Comparison of ENCODE assay signal across 25 cellular contexts in genomic region chr17:39647242-39647641, GRCh38. TPM values are rescaled to one million over a fixed set of nuclear protein-coding genes. Genes with fewer than 3 reads are reported as not detected.
A peak's percentile ranks its signal among the peaks of the same experiment; 100 is the strongest.
DNase-seq lines count a peak whose midpoint lies in the region; ATAC-seq, FAIRE-seq and TF ChIP-seq lines count a peak whose summit lies in the region.
"Had no signal": no experiment of that assay in that cellular context is flagged by ENCODE, and none has a peak within 500 bp of the region (broad histone marks: within the 10 kb centered on the region; RNA-seq: fewer than 3 reads in every experiment).

No MANE protein-coding gene starts in this region.

- H3K27ac ChIP-seq in K562 (ENCODE audit: extremely low read depth, low read depth, low read length) (0 out of 3 replicates have a peak overlapping the region, but pooled peaks have one; percentile 20), PC-3 (ENCODE audit: low read length) (no peak overlapping the region)
- H3K27ac ChIP-seq: BLaER1 had no signal

- ATAC-seq in activated naive CD8-positive, alpha-beta T cell treated with anti-CD3 and anti-CD28 coated beads, Interleukin-2, amount 50 U/mL, for 24 hours, result no peak
- ATAC-seq in K562 (peak; percentile 46), PC-3 (no peak)
- ATAC-seq in activated naive CD4-positive, alpha-beta T cell treated with anti-CD3 and anti-CD28 coated beads, Interleukin-2, amount 50 U/mL, for 72 hours, result no peak
- ATAC-seq: GM12878, HepG2 had no signal

- H3K4me2 ChIP-seq in K562 (ENCODE audit: insufficient read depth, low read length), result peak overlapping the region; percentile 6; the same call in 1 of the 2 replicates
- H3K4me2 ChIP-seq in PC-3 (ENCODE audit: low read length), result no peak overlapping the region
- H3K4me2 ChIP-seq: BLaER1 had no signal

- H3K27me3 ChIP-seq in K562 (ENCODE audit: control insufficient read depth in 2 of 2, insufficient read depth in 2 of 2, low read length in 2 of 2) (no peaks in the 10 kb centered on the region), PC-3 (ENCODE audit: low read length) (no peaks in the 10 kb centered on the region)
- H3K27me3 ChIP-seq: BLaER1 had no signal

- no peak for DNase-seq in activated naive CD8-positive, alpha-beta T cell treated with anti-CD3 and anti-CD28 coated beads, Interleukin-2, amount 50 U/mL, for 24 hours
- DNase-seq in Calu3 (peak; percentile 70), K562 (ENCODE audit: extremely low read depth in 1 of 4, low spot score in 3 of 4) (peak; percentile 53 to 70 (median 64)), SK-N-DZ (ENCODE audit: low spot score) (no peak), PC-3 (no peak)
- no peak for DNase-seq in activated naive CD4-positive, alpha-beta T cell treated with anti-CD3 and anti-CD28 coated beads, Interleukin-2, amount 50 U/mL, for 72 hours (ENCODE audit: low spot score in 2 of 2)
- DNase-seq: 8988T; CD4-positive, alpha-beta memory T cell; DMS 273 treated with DMSO at 0.1 percent for 48 hours; DMS53; DND-41; EL had no signal

- no peaks in the 10 kb centered on the region for H3F3A ChIP-seq in PC-3 (ENCODE audit: low read length, unreplicated experiment)

- 40% methylated on average over 5 of the region's 5 CpGs for WGBS in K562 (ENCODE audit: insufficient coverage, low coverage, missing lambda C conversion rate)

- H3K9ac ChIP-seq in K562 (ENCODE audit: insufficient read depth in 1 of 2, low read depth in 2 of 2, low read length in 2 of 2) (peak overlapping the region in 1 of 2 experiments; percentile 84; a peak in 2 of 4 replicates), PC-3 (ENCODE audit: low read length) (no peak overlapping the region)
- H3K9ac ChIP-seq: BLaER1 had no signal

- H3K36me3 ChIP-seq in K562 (ENCODE audit: control insufficient read depth, insufficient read depth, low read length) (peaks cover 3% of the 10 kb centered on the region; the same call in 1 of the 3 replicates), PC-3 (ENCODE audit: low read depth, low read length) (no peaks in the 10 kb centered on the region)
- H3K36me3 ChIP-seq: HAP-1 had no signal

- TF ChIP-seq RAD21 in K562 (CRISPR knock-in tag; conservative IDR thresholded peaks at IDR 0.05 in 1 of 2, IDR thresholded peaks at IDR 0.05 in 1 of 2), result no peak

- H3K9me3 ChIP-seq in K562 (replicated peaks; ENCODE audit: control insufficient read depth, insufficient read depth, low read depth, low read length), result no peaks in the 10 kb centered on the region
- no peaks in the 10 kb centered on the region for H3K9me3 ChIP-seq in PC-3 (ENCODE audit: low read length)
- H3K9me3 ChIP-seq: BLaER1, HAP-1 had no signal

- H3K79me2 ChIP-seq in K562 (ENCODE audit: control insufficient read depth, insufficient read depth, low read length) (peaks cover 72% of the 10 kb centered on the region), PC-3 (ENCODE audit: low read length) (peaks cover 21% of the 10 kb centered on the region; the same call in 1 of the 2 replicates)

- H3K9me1 ChIP-seq in K562 (ENCODE audit: control insufficient read depth, insufficient read depth, low read length), result no peaks in the 10 kb centered on the region

- H2AFZ ChIP-seq in K562 (ENCODE audit: low read depth, low read length), result no peak overlapping the region
- no peak overlapping the region for H2AFZ ChIP-seq in PC-3 (ENCODE audit: low read length)

- no peaks in the 10 kb centered on the region for H3K36me3 Mint-ChIP-seq in activated naive CD8-positive, alpha-beta T cell
- peaks cover 5% of the 10 kb centered on the region for H3K36me3 Mint-ChIP-seq in activated naive CD8-positive, alpha-beta T cell treated with anti-CD3 and anti-CD28 coated beads, Interleukin-2, amount 50 U/mL, for 24 hours (ENCODE audit: low read depth)
- H3K36me3 Mint-ChIP-seq in Calu3 (ENCODE audit: insufficient read depth, unreplicated experiment), result peaks cover 23% of the 10 kb centered on the region
- no peaks in the 10 kb centered on the region for H3K36me3 Mint-ChIP-seq in activated naive CD4-positive, alpha-beta T cell treated with anti-CD3 and anti-CD28 coated beads, Interleukin-2, amount 50 U/mL, for 72 hours

- TF ChIP-seq EP300 in K562 (IDR thresholded peaks at IDR 0.05; ENCODE audit: low read length), result no peak

- no peak for TF ChIP-seq POLR2A in K562 (conservative IDR thresholded peaks at IDR 0.05)

- no TSS peak for BruUV-seq in Calu3 (replicated peaks; lab: Mats Ljungman, UMichigan)
- no TSS peak for BruUV-seq in K562 (replicated peaks; lab: Mats Ljungman, UMichigan)
- no TSS peak for BruUV-seq in PC-3 (replicated peaks; lab: Mats Ljungman, UMichigan)

- H3K4me3 ChIP-seq in K562 (no peak overlapping the region), PC-3 (ENCODE audit: low read length) (no peak overlapping the region)
- H3K4me3 ChIP-seq: BLaER1, GM12878, HAP-1 had no signal

- no peak for TF ChIP-seq CTCF in Calu3 (IDR thresholded peaks at IDR 0.05; ENCODE audit: unreplicated experiment)
- TF ChIP-seq CTCF in K562 (IDR thresholded peaks at IDR 0.05 in 2 of 3, conservative IDR thresholded peaks at IDR 0.05 in 1 of 3; ENCODE audit: insufficient read depth in 2 of 3, low read depth in 1 of 3, low read length in 3 of 3), result no peak
- TF ChIP-seq CTCF in PC-3 (conservative IDR thresholded peaks at IDR 0.05; ENCODE audit: low read depth, low read length), result no peak

- CTCF ChIA-PET in Calu3 (lab: Charles Lee) (interaction anchor here (0.6 to 161.2 kb wide), 20 partner anchors 27 to 1305 kb away, joined by 3 to 42089 read pairs (median 4); partner anchors contain the start of genes CSF3, ERBB2, GRB7 and GSDMA), K562 (lab: Yijun Ruan, JAX; ENCODE audit: low intra/inter-chr PET ratio) (no interaction called here), PC-3 (lab: Charles Lee) (no interaction called here)

- intact Hi-C loops in Calu3 (cut with micrococcal nuclease; ENCODE audit: unreplicated experiment) (no loop called here), K562 (cut with micrococcal nuclease) (no loop called here), PC-3 (cut with micrococcal nuclease) (no loop called here)

- H3K27me3 Mint-ChIP-seq in activated naive CD8-positive, alpha-beta T cell, result no peaks in the 10 kb centered on the region
- H3K27me3 Mint-ChIP-seq in activated naive CD8-positive, alpha-beta T cell treated with anti-CD3 and anti-CD28 coated beads, Interleukin-2, amount 50 U/mL, for 24 hours, result no peaks in the 10 kb centered on the region
- no peaks in the 10 kb centered on the region for H3K27me3 Mint-ChIP-seq in Calu3 (ENCODE audit: unreplicated experiment)
- H3K27me3 Mint-ChIP-seq: CD4-positive, alpha-beta memory T cell; IgD-negative memory B cell had no signal

- H4K20me1 ChIP-seq in K562 (replicated peaks; ENCODE audit: control insufficient read depth, insufficient read depth, low read length) (peaks cover 13% of the 10 kb centered on the region), PC-3 (ENCODE audit: low read length) (no peaks in the 10 kb centered on the region)

- H3K4me3 Mint-ChIP-seq in activated naive CD8-positive, alpha-beta T cell, result no peak overlapping the region
- no peak overlapping the region for H3K4me3 Mint-ChIP-seq in activated naive CD8-positive, alpha-beta T cell treated with anti-CD3 and anti-CD28 coated beads, Interleukin-2, amount 50 U/mL, for 24 hours
- no peak overlapping the region for H3K4me3 Mint-ChIP-seq in Calu3 (ENCODE audit: low read depth, unreplicated experiment)
- H3K4me3 Mint-ChIP-seq: CD14-positive monocyte; CD4-positive, alpha-beta memory T cell had no signal

- peaks cover 60% of the 10 kb centered on the region for H3K4me1 Mint-ChIP-seq in activated naive CD8-positive, alpha-beta T cell (ENCODE audit: low read depth)
- H3K4me1 Mint-ChIP-seq in activated naive CD8-positive, alpha-beta T cell treated with anti-CD3 and anti-CD28 coated beads, Interleukin-2, amount 50 U/mL, for 24 hours, result peaks cover 41% of the 10 kb centered on the region
- peaks cover 33% of the 10 kb centered on the region for H3K4me1 Mint-ChIP-seq in Calu3 (ENCODE audit: low read depth, unreplicated experiment)

- no peaks in the 10 kb centered on the region for H3K9me3 Mint-ChIP-seq in activated naive CD8-positive, alpha-beta T cell (ENCODE audit: low read depth)
- no peaks in the 10 kb centered on the region for H3K9me3 Mint-ChIP-seq in activated naive CD8-positive, alpha-beta T cell treated with anti-CD3 and anti-CD28 coated beads, Interleukin-2, amount 50 U/mL, for 24 hours
- no peaks in the 10 kb centered on the region for H3K9me3 Mint-ChIP-seq in Calu3 (ENCODE audit: low read depth, unreplicated experiment)
- H3K9me3 Mint-ChIP-seq in activated naive CD4-positive, alpha-beta T cell treated with anti-CD3 and anti-CD28 coated beads, Interleukin-2, amount 50 U/mL, for 72 hours, result no peaks in the 10 kb centered on the region
- H3K9me3 Mint-ChIP-seq: IgD-negative memory B cell had no signal

- in situ Hi-C loops in K562 (cut with MboI), result no loop called here

- H3K4me1 ChIP-seq in K562 (replicated peaks in 1 of 2; ENCODE audit: control insufficient read depth in 2 of 2, insufficient read depth in 2 of 2, low read length in 2 of 2) (peaks cover 55 to 65% of the 10 kb centered on the region in 2 experiments), PC-3 (ENCODE audit: insufficient read depth, low read length) (0 out of 2 replicates have a peak, but pooled peaks cover 4% of the 10 kb centered on the region)

- peak; percentile 29 for FAIRE-seq in K562 (lab: Jason Lieb, UNC)
- FAIRE-seq: GM12878, GM19239, HepG2, HTR-8/SVneo had no signal

- H3K27ac Mint-ChIP-seq in activated naive CD8-positive, alpha-beta T cell, result peak overlapping the region; percentile 50
- H3K27ac Mint-ChIP-seq in activated naive CD8-positive, alpha-beta T cell treated with anti-CD3 and anti-CD28 coated beads, Interleukin-2, amount 50 U/mL, for 24 hours, result no peak overlapping the region
- H3K27ac Mint-ChIP-seq in Calu3 (ENCODE audit: unreplicated experiment), result no peak overlapping the region
- H3K27ac Mint-ChIP-seq in activated naive CD4-positive, alpha-beta T cell treated with anti-CD3 and anti-CD28 coated beads, Interleukin-2, amount 50 U/mL, for 72 hours, result no peak overlapping the region
- H3K27ac Mint-ChIP-seq: CD14-positive monocyte, IgD-negative memory B cell had no signal

- POLR2A ChIA-PET in K562 (lab: Yijun Ruan, JAX) (interaction anchor here (1.0 to 1.4 kb wide), 2 partner anchors 9 to 16 kb away, joined by 3 to 9 read pairs; no protein-coding TSS in a partner anchor), PC-3 (lab: Charles Lee; ENCODE audit: unreplicated experiment) (no interaction called here)

- no peaks in the 10 kb centered on the region for H3K9me2 ChIP-seq in PC-3 (replicated peaks; ENCODE audit: low read length)

RNA-seq across cellular contexts. Expression of gene STARD3, which starts 10.3 kb away (rescaled TPM):
- total RNA-seq in Calu3 (2022) (2,579 and 2,697 TPM in 2 replicates), K562 (2014; rRNA removed) (41.1 and 46.0 TPM in 2 replicates), K562 (2014; rRNA removed; fragmentation: Illumina TruSeq; extraction: Trizol) (18.6 and 22.0 TPM in 2 replicates), K562 (2015; rRNA removed; fragmentation: Illumina TruSeq; extraction: Trizol) (31.6 and 32.1 TPM in 2 replicates), K562 (2021) (60.2 and 69.3 TPM in 2 replicates), PC-3 (2014; rRNA removed) (30.5 and 56.4 TPM in 2 replicates)
- total RNA-seq in K562 (2011; cell fraction: chromatin; rRNA removed; ENCODE audit: low replicate concordance), result 89.9 and 212 TPM in 2 replicates
- 162 and 190 TPM in 2 replicates for total RNA-seq in K562 (2011; cell fraction: nucleolus; rRNA removed)
- 132 TPM in 2 replicates for total RNA-seq in K562 (2011; cell fraction: nucleoplasm; rRNA removed)
- polyA plus RNA-seq in K562 (2011; rRNA removed) (64.4 and 64.9 TPM in 2 replicates), K562 (2014; fragmentation: Illumina TruSeq; extraction: Trizol) (51.1 and 62.4 TPM in 2 replicates), K562 (2014; fragmentation: Nextera tagmentation; extraction: Ambion mirVana) (1 to 10 TPM in 1 of 2 experiments, under 1 TPM in 1; 0.63 to 1.9 TPM), K562 (2014; rRNA removed) (79.9 and 87.0 TPM in 2 replicates)
- 45.8 and 114 TPM in 2 replicates for polyA plus RNA-seq in K562 (2011; cell fraction: cytosol; rRNA removed)
- polyA plus RNA-seq in K562 (2011; cell fraction: nucleus; rRNA removed), result 254 and 418 TPM in 2 replicates
- 58.5 and 83.7 TPM in 2 replicates for polyA plus RNA-seq in K562 (2012)
- polyA minus RNA-seq in K562 (2011; rRNA and poly(A)+ RNA removed), result 27.4 and 54.1 TPM in 2 replicates
- polyA minus RNA-seq in K562 (2011; cell fraction: cytosol; rRNA and poly(A)+ RNA removed), result 25.1 and 39.6 TPM in 2 replicates
- 62.2 and 85.6 TPM in 2 replicates for polyA minus RNA-seq in K562 (2011; cell fraction: nucleus; rRNA and poly(A)+ RNA removed)
- total RNA-seq in activated naive CD4-positive, alpha-beta T cell treated with anti-CD3 and anti-CD28 coated beads, Interleukin-2, amount 50 U/mL, for 72 hours, result 10 to 100 TPM; 62.7 to 80.6 TPM
- polyA plus RNA-seq in SK-N-DZ (2014; cell fraction: cytosol; rRNA removed), result 43.9 and 56.0 TPM in 2 replicates
- 112 and 125 TPM in 2 replicates for polyA plus RNA-seq in SK-N-DZ (2014; cell fraction: nucleus; rRNA removed)

RNA-seq across cellular contexts. Expression of gene TCAP, which starts 17.9 kb away (rescaled TPM):
- total RNA-seq in Calu3 (2022), result 51.5 and 61.1 TPM in 2 replicates
- total RNA-seq in K562 (2011; cell fraction: chromatin; rRNA removed; ENCODE audit: low replicate concordance), result 3.6 and 11.8 TPM in 2 replicates
- 6.8 and 7.2 TPM in 2 replicates for total RNA-seq in K562 (2011; cell fraction: nucleolus; rRNA removed)
- 5.1 and 6.0 TPM in 2 replicates for total RNA-seq in K562 (2011; cell fraction: nucleoplasm; rRNA removed)
- 0.82 and 1.2 TPM in 2 replicates for total RNA-seq in K562 (2014; rRNA removed)
- total RNA-seq in K562 (2014; rRNA removed; fragmentation: Illumina TruSeq; extraction: Trizol), result 0.29 and 0.33 TPM in 2 replicates
- total RNA-seq in K562 (2015; rRNA removed; fragmentation: Illumina TruSeq; extraction: Trizol), result 0.98 and 1.4 TPM in 2 replicates
- 1.1 and 1.4 TPM in 2 replicates for total RNA-seq in K562 (2021)
- 0.58 and 0.67 TPM in 2 replicates for polyA plus RNA-seq in K562 (2011; rRNA removed)
- 0.34 and 0.92 TPM in 2 replicates for polyA plus RNA-seq in K562 (2011; cell fraction: cytosol; rRNA removed)
- 3.7 and 7.7 TPM in 2 replicates for polyA plus RNA-seq in K562 (2011; cell fraction: nucleus; rRNA removed)
- polyA plus RNA-seq in K562 (2012), result 1.4 and 3.2 TPM in 2 replicates
- polyA plus RNA-seq in K562 (2014; fragmentation: Illumina TruSeq; extraction: Trizol), result 0.65 and 0.73 TPM in 2 replicates
- not detected for polyA plus RNA-seq in K562 (2014; fragmentation: Nextera tagmentation; extraction: Ambion mirVana)
- polyA plus RNA-seq in K562 (2014; rRNA removed), result 0.86 and 1.4 TPM in 2 replicates
- 0.33 and 0.53 TPM in 2 replicates for polyA minus RNA-seq in K562 (2011; rRNA and poly(A)+ RNA removed)
- polyA minus RNA-seq in K562 (2011; cell fraction: cytosol; rRNA and poly(A)+ RNA removed), result not detected in 2 replicates
- 1.6 and 2.2 TPM in 2 replicates for polyA minus RNA-seq in K562 (2011; cell fraction: nucleus; rRNA and poly(A)+ RNA removed)
- total RNA-seq in activated naive CD4-positive, alpha-beta T cell treated with anti-CD3 and anti-CD28 coated beads, Interleukin-2, amount 50 U/mL, for 72 hours, result 1 to 10 TPM; 2.3 to 3.0 TPM
- polyA plus RNA-seq in SK-N-DZ (2014; cell fraction: cytosol; rRNA removed), result 0.58 and 1.0 TPM in 2 replicates
- polyA plus RNA-seq in SK-N-DZ (2014; cell fraction: nucleus; rRNA removed), result 7.8 and 8.8 TPM in 2 replicates
- 0.12 and 0.51 TPM in 2 replicates for total RNA-seq in PC-3 (2014; rRNA removed)
- polyA plus RNA-seq: CD14-positive monocyte, IgD-negative memory B cell had no signal

RNA-seq across cellular contexts. Expression of gene PPP1R1B, which starts 20.5 kb away (rescaled TPM):
- total RNA-seq in Calu3 (2022) (8.3 and 11.1 TPM in 2 replicates), K562 (2014; rRNA removed) (not detected in 2 replicates), K562 (2014; rRNA removed; fragmentation: Illumina TruSeq; extraction: Trizol) (0.07 TPM in 1 of 2 replicates, not detected in the other), K562 (2015; rRNA removed; fragmentation: Illumina TruSeq; extraction: Trizol) (not detected in 2 replicates), K562 (2021) (0.18 TPM in 1 of 2 replicates, not detected in the other), PC-3 (2014; rRNA removed) (2.9 and 3.1 TPM in 2 replicates)
- total RNA-seq in K562 (2011; cell fraction: chromatin; rRNA removed; ENCODE audit: low replicate concordance), result not detected in 2 replicates
- total RNA-seq in K562 (2011; cell fraction: nucleolus; rRNA removed), result not detected in 2 replicates
- total RNA-seq in K562 (2011; cell fraction: nucleoplasm; rRNA removed), result not detected in 2 replicates
- polyA plus RNA-seq in K562 (2011; rRNA removed) (0.10 TPM in 1 of 2 replicates, not detected in the other), K562 (2014; fragmentation: Illumina TruSeq; extraction: Trizol) (0.10 TPM in 1 of 2 replicates, not detected in the other), K562 (2014; fragmentation: Nextera tagmentation; extraction: Ambion mirVana) (under 1 TPM in 1 of 2 experiments, not detected in 1; 0.07 TPM), K562 (2014; rRNA removed) (not detected in 2 replicates)
- polyA plus RNA-seq in K562 (2011; cell fraction: cytosol; rRNA removed), result 0.15 TPM in 1 of 2 replicates, not detected in the other
- polyA plus RNA-seq in K562 (2011; cell fraction: nucleus; rRNA removed), result 0.07 TPM in 1 of 2 replicates, not detected in the other
- 0.06 and 0.14 TPM in 2 replicates for polyA plus RNA-seq in K562 (2012)
- polyA minus RNA-seq in K562 (2011; rRNA and poly(A)+ RNA removed), result not detected in 2 replicates
- not detected in 2 replicates for polyA minus RNA-seq in K562 (2011; cell fraction: cytosol; rRNA and poly(A)+ RNA removed)
- polyA minus RNA-seq in K562 (2011; cell fraction: nucleus; rRNA and poly(A)+ RNA removed), result not detected in 2 replicates
- under 1 TPM in 1 of 2 donors, not detected in 1; 0.16 TPM for total RNA-seq in activated naive CD4-positive, alpha-beta T cell treated with anti-CD3 and anti-CD28 coated beads, Interleukin-2, amount 50 U/mL, for 72 hours
- polyA plus RNA-seq in SK-N-DZ (2014; cell fraction: cytosol; rRNA removed), result not detected in 2 replicates
- polyA plus RNA-seq in SK-N-DZ (2014; cell fraction: nucleus; rRNA removed), result not detected in 2 replicates
- total RNA-seq: CD4-positive, alpha-beta memory T cell; GM12878; H4; HepG2 had no signal
- polyA plus RNA-seq: AG04450; CD14-positive monocyte; CD4-positive, alpha-beta memory T cell; IgD-negative memory B cell had no signal

RNA-seq across cellular contexts. Expression of gene PNMT, which starts 21.0 kb away (rescaled TPM):
- 1.3 and 3.2 TPM in 2 replicates for total RNA-seq in Calu3 (2022)
- 0.81 and 8.9 TPM in 2 replicates for total RNA-seq in K562 (2011; cell fraction: chromatin; rRNA removed; ENCODE audit: low replicate concordance)
- total RNA-seq in K562 (2011; cell fraction: nucleolus; rRNA removed), result 7.3 and 7.9 TPM in 2 replicates
- total RNA-seq in K562 (2011; cell fraction: nucleoplasm; rRNA removed), result 6.0 and 8.4 TPM in 2 replicates
- total RNA-seq in K562 (2014; rRNA removed), result 15.8 and 18.1 TPM in 2 replicates
- total RNA-seq in K562 (2014; rRNA removed; fragmentation: Illumina TruSeq; extraction: Trizol), result 2.0 and 3.0 TPM in 2 replicates
- total RNA-seq in K562 (2015; rRNA removed; fragmentation: Illumina TruSeq; extraction: Trizol), result 9.0 and 9.6 TPM in 2 replicates
- total RNA-seq in K562 (2021), result 17.2 and 17.4 TPM in 2 replicates
- polyA plus RNA-seq in K562 (2011; rRNA removed), result 3.3 and 5.8 TPM in 2 replicates
- polyA plus RNA-seq in K562 (2011; cell fraction: cytosol; rRNA removed), result 3.3 and 24.0 TPM in 2 replicates
- polyA plus RNA-seq in K562 (2011; cell fraction: nucleus; rRNA removed), result 8.7 and 33.8 TPM in 2 replicates
- polyA plus RNA-seq in K562 (2012), result 23.3 and 34.1 TPM in 2 replicates
- 3.1 and 9.3 TPM in 2 replicates for polyA plus RNA-seq in K562 (2014; fragmentation: Illumina TruSeq; extraction: Trizol)
- 1 to 10 TPM in 1 of 2 experiments, under 1 TPM in 1; 0.55 to 1.5 TPM for polyA plus RNA-seq in K562 (2014; fragmentation: Nextera tagmentation; extraction: Ambion mirVana)
- 17.8 and 20.0 TPM in 2 replicates for polyA plus RNA-seq in K562 (2014; rRNA removed)
- polyA minus RNA-seq in K562 (2011; rRNA and poly(A)+ RNA removed), result 0.21 and 1.8 TPM in 2 replicates
- 1.5 and 6.7 TPM in 2 replicates for polyA minus RNA-seq in K562 (2011; cell fraction: cytosol; rRNA and poly(A)+ RNA removed)
- 1.00 and 1.8 TPM in 2 replicates for polyA minus RNA-seq in K562 (2011; cell fraction: nucleus; rRNA and poly(A)+ RNA removed)
- total RNA-seq in activated naive CD4-positive, alpha-beta T cell treated with anti-CD3 and anti-CD28 coated beads, Interleukin-2, amount 50 U/mL, for 72 hours, result under 1 TPM in 1 of 2 donors, not detected in 1; 0.64 TPM
- 2.4 and 3.4 TPM in 2 replicates for polyA plus RNA-seq in SK-N-DZ (2014; cell fraction: cytosol; rRNA removed)
- polyA plus RNA-seq in SK-N-DZ (2014; cell fraction: nucleus; rRNA removed), result 6.0 and 7.2 TPM in 2 replicates
- total RNA-seq in PC-3 (2014; rRNA removed), result 1.2 and 1.4 TPM in 2 replicates
- total RNA-seq: A673, G401, GM12878, H4, HepG2 had no signal
- polyA plus RNA-seq: AG04450; CD14-positive monocyte; CD4-positive, alpha-beta memory T cell; GM12878; IgD-negative memory B cell had no signal

RNA-seq across cellular contexts. Expression of gene NEUROD2, which starts 39.5 kb away (rescaled TPM):
- total RNA-seq in Calu3 (2022) (not detected in 2 replicates), K562 (2014; rRNA removed) (not detected in 2 replicates), K562 (2014; rRNA removed; fragmentation: Illumina TruSeq; extraction: Trizol) (not detected in 2 replicates), K562 (2015; rRNA removed; fragmentation: Illumina TruSeq; extraction: Trizol) (not detected in 2 replicates), K562 (2021) (not detected in 2 replicates), PC-3 (2014; rRNA removed) (not detected in 2 replicates)
- total RNA-seq in K562 (2011; cell fraction: chromatin; rRNA removed; ENCODE audit: low replicate concordance), result not detected in 2 replicates
- total RNA-seq in K562 (2011; cell fraction: nucleolus; rRNA removed), result not detected in 2 replicates
- not detected in 2 replicates for total RNA-seq in K562 (2011; cell fraction: nucleoplasm; rRNA removed)
- polyA plus RNA-seq in K562 (2011; rRNA removed) (not detected in 2 replicates), K562 (2014; fragmentation: Illumina TruSeq; extraction: Trizol) (not detected in 2 replicates), K562 (2014; fragmentation: Nextera tagmentation; extraction: Ambion mirVana) (not detected), K562 (2014; rRNA removed) (not detected in 2 replicates)
- polyA plus RNA-seq in K562 (2011; cell fraction: cytosol; rRNA removed), result not detected in 2 replicates
- not detected in 2 replicates for polyA plus RNA-seq in K562 (2011; cell fraction: nucleus; rRNA removed)
- polyA plus RNA-seq in K562 (2012), result 0.01 TPM in 1 of 2 replicates, not detected in the other
- not detected in 2 replicates for polyA minus RNA-seq in K562 (2011; rRNA and poly(A)+ RNA removed)
- not detected in 2 replicates for polyA minus RNA-seq in K562 (2011; cell fraction: cytosol; rRNA and poly(A)+ RNA removed)
- not detected in 2 replicates for polyA minus RNA-seq in K562 (2011; cell fraction: nucleus; rRNA and poly(A)+ RNA removed)
- total RNA-seq in activated naive CD4-positive, alpha-beta T cell treated with anti-CD3 and anti-CD28 coated beads, Interleukin-2, amount 50 U/mL, for 72 hours, result not detected
- polyA plus RNA-seq in SK-N-DZ (2014; cell fraction: cytosol; rRNA removed), result not detected in 2 replicates
- not detected in 2 replicates for polyA plus RNA-seq in SK-N-DZ (2014; cell fraction: nucleus; rRNA removed)
- total RNA-seq: A673; CD4-positive, alpha-beta memory T cell; G401; GM12878; HepG2 had no signal
- polyA plus RNA-seq: AG04450, CD14-positive monocyte, GM12878, HepG2, IgD-negative memory B cell had no signal

Comparison
In these comparisons a context has a peak if more than half of its experiments do, and no peak if none do; other contexts are left out.
1. DNase-seq: peak in Calu3 (single experiment) and K562 (4 of 4); none in activated naive CD8-positive, alpha-beta T cell treated with anti-CD3 and anti-CD28 coated beads, Interleukin-2, amount 50 U/mL, for 24 hours (single experiment), activated naive CD4-positive, alpha-beta T cell treated with anti-CD3 and anti-CD28 coated beads, Interleukin-2, amount 50 U/mL, for 72 hours (0 of 2), SK-N-DZ (single experiment) and PC-3 (single experiment).
2. RNA of gene STARD3, which starts 10.3 kb away (total RNA-seq): 2,579 to 2,697 TPM in Calu3; 62.7 to 80.6 TPM in activated naive CD4-positive, alpha-beta T cell treated with anti-CD3 and anti-CD28 coated beads, Interleukin-2, amount 50 U/mL, for 72 hours, 18.6 to 212 TPM in K562 and 30.5 to 56.4 TPM in PC-3; every median in the first group is over 10 times any median in the second.